20 cellular contexts compared by ENCODE assay signal in genomic region chr3:88828466-88828865, GRCh38.
"Had no signal": no experiment of that assay in that cellular context is flagged by ENCODE, and none has a peak within 500 bp of the region (broad histone marks: within the 10 kb centered on the region; RNA-seq: fewer than 3 reads in every experiment).

No MANE protein-coding gene starts in this region.

- H3K4me3 Mint-ChIP-seq: IgD-negative memory B cell had no signal

- H3K4me1 Mint-ChIP-seq: IgD-negative memory B cell had no signal

- H3K27ac Mint-ChIP-seq: IgD-negative memory B cell had no signal

- H3K9me3 Mint-ChIP-seq: IgD-negative memory B cell had no signal

- ATAC-seq: K562 had no signal

- H3K27me3 Mint-ChIP-seq: IgD-negative memory B cell had no signal

- H3K36me3 Mint-ChIP-seq: IgD-negative memory B cell had no signal

- DNase-seq: Kasumi-1, MM.1S, NCI-H1092 treated with DMSO at 0.1 percent for 48 hours, NCI-H1436, NCI-H187, NCI-H2029, NCI-H2081 treated with DMSO at 0.1 percent for 48 hours, NCI-H2171, NCI-H226, NCI-H510A, NCI-H524 treated with DMSO at 0.1 percent for 48 hours, NCI-H69, NCI-H774, Right ventricle myocardium superior, RPMI8226, SIG-M5 had no signal

- H3K4me3 ChIP-seq: K562, SJSA1, SK-N-MC had no signal
